In genomic region chr4:121736735-121737351, GRCh38 we compare ENCODE assay signal across 9 cellular contexts. TPM values are rescaled to one million over a fixed set of nuclear protein-coding genes. Genes with fewer than 3 reads are reported as not detected.
DNase-seq lines count a peak whose midpoint lies in the region; ATAC-seq and TF ChIP-seq lines count a peak whose summit lies in the region.
"Had no signal": no experiment of that assay in that cellular context is flagged by ENCODE, and none has a peak within 500 bp of the region (broad histone marks: within the 10 kb centered on the region; RNA-seq: fewer than 3 reads in every experiment).

No MANE protein-coding gene starts in this region.

- ATAC-seq in GM21381 (IDR thresholded peaks at IDR 0.05; ENCODE audit: unreplicated experiment) (peak; percentile 51), body of pancreas (peak; percentile 75), GM19452 (IDR thresholded peaks at IDR 0.05; ENCODE audit: unreplicated experiment) (no peak), GM18909 (IDR thresholded peaks at IDR 0.05; ENCODE audit: poor library complexity, unreplicated experiment) (no peak)

- TF ChIP-seq POLR2A in body of pancreas (IDR thresholded peaks at IDR 0.05), result no peak

- H3K9me3 ChIP-seq in body of pancreas (no peaks in the 10 kb centered on the region), liver (ENCODE audit: control insufficient read depth in 4 of 4, low read length in 3 of 4) (no peaks in the 10 kb centered on the region)
- H3K9me3 ChIP-seq: BLaER1 treated with 17β-estradiol and CSF1 and Interleukin-3, amounts not matched to agents 10 nM and 100 nM had no signal

- H3K27me3 ChIP-seq in body of pancreas, result no peaks in the 10 kb centered on the region
- no peaks in the 10 kb centered on the region for H3K27me3 ChIP-seq in liver (ENCODE audit: control insufficient read depth in 4 of 4, insufficient read depth in 4 of 4, low read length in 3 of 4)
- H3K27me3 ChIP-seq: BLaER1 treated with 17β-estradiol and CSF1 and Interleukin-3, amounts not matched to agents 10 nM and 100 nM had no signal

- no peaks in the 10 kb centered on the region for H3K4me1 ChIP-seq in body of pancreas
- H3K4me1 ChIP-seq in liver (ENCODE audit: control insufficient read depth in 4 of 4, insufficient read depth in 4 of 4, low read length in 3 of 4), result no peaks in the 10 kb centered on the region

- no peak overlapping the region for H3K4me3 ChIP-seq in body of pancreas
- H3K4me3 ChIP-seq in liver (ENCODE audit: low read depth in 1 of 3, low read length in 3 of 3), result no peak overlapping the region
- H3K4me3 ChIP-seq: BLaER1 treated with 17β-estradiol and CSF1 and Interleukin-3, amounts not matched to agents 10 nM and 100 nM had no signal

- intact Hi-C loops in body of pancreas (cut with DNase I), result loop anchor here (10.0 kb wide), 1 partner anchor 362 kb away; no protein-coding TSS in a partner anchor

- TF ChIP-seq CTCF in body of pancreas (IDR thresholded peaks at IDR 0.05) (peak; percentile 8 to 55 (median 46)), liver (IDR thresholded peaks at IDR 0.05; ENCODE audit: low read depth, low read length, missing input control) (peak; percentile 46)

- no peak overlapping the region for H3K27ac ChIP-seq in body of pancreas
- H3K27ac ChIP-seq in liver (ENCODE audit: low read depth in 1 of 2, low read length in 2 of 2), result no peak overlapping the region
- H3K27ac ChIP-seq: BLaER1 treated with 17β-estradiol and CSF1 and Interleukin-3, amounts not matched to agents 10 nM and 100 nM had no signal

- H3K36me3 ChIP-seq in body of pancreas (replicated peaks in 1 of 2; ENCODE audit: insufficient read depth in 1 of 2, low read depth in 2 of 2), result no peaks in the 10 kb centered on the region
- H3K36me3 ChIP-seq in liver (ENCODE audit: control insufficient read depth in 4 of 4, insufficient read depth in 3 of 4, low read depth in 1 of 4, low read length in 3 of 4), result no peaks in the 10 kb centered on the region
- H3K36me3 ChIP-seq: BLaER1 treated with 17β-estradiol and CSF1 and Interleukin-3, amounts not matched to agents 10 nM and 100 nM had no signal

- H3K9ac ChIP-seq in liver (ENCODE audit: low read depth in 1 of 2, low read length in 2 of 2), result no peak overlapping the region
- H3K9ac ChIP-seq: BLaER1 treated with 17β-estradiol and CSF1 and Interleukin-3, amounts not matched to agents 10 nM and 100 nM had no signal

- TF ChIP-seq RAD21 in liver (IDR thresholded peaks at IDR 0.05), result peak; percentile 73 to 87

- peak in 2 of 3 experiments; percentile 24 to 70 for DNase-seq in NCI-H1417 (lab: John Stamatoyannopoulos, UW)
- DNase-seq in NCI-H1417 treated with DMSO at 0.1 percent for 48 hours (lab: John Stamatoyannopoulos, UW), result no peak
- DNase-seq in NCI-H345 treated with DMSO at 0.1 percent for 48 hours (lab: John Stamatoyannopoulos, UW; ENCODE audit: unreplicated experiment), result peak; percentile 6
- peak; percentile 23 to 66 (median 28) for DNase-seq in body of pancreas

- 42 to 46% methylated on average over 5 of the region's 5 CpGs for WGBS in body of pancreas, 2 donors
- 58% methylated on average over 5 of the region's 5 CpGs for WGBS in liver

TF ChIP-seq in liver, 16 proteins besides CTCF, POLR2A, EP300 and RAD21:
- TF ChIP-seq TAF1 (conservative IDR thresholded peaks at IDR 0.05), result no peak
- no peak for TF ChIP-seq FOXA2 (IDR thresholded peaks at IDR 0.05)
- no peak for TF ChIP-seq JUND (IDR thresholded peaks at IDR 0.05)
- no peak for TF ChIP-seq ATF3 (IDR thresholded peaks at IDR 0.05)
- TF ChIP-seq REST (IDR thresholded peaks at IDR 0.05), result no peak
- TF ChIP-seq SP1 (IDR thresholded peaks at IDR 0.05), result no peak
- TF ChIP-seq ZBTB33 (IDR thresholded peaks at IDR 0.05), result no peak
- no peak for TF ChIP-seq GABPA (IDR thresholded peaks at IDR 0.05 in 1 of 2, conservative IDR thresholded peaks at IDR 0.05 in 1 of 2)

RNA-seq across cellular contexts. Expression of gene SMIM43, which starts 28.1 kb away (rescaled TPM):
- total RNA-seq in body of pancreas (not detected), liver (not detected)
- not detected for polyA plus RNA-seq in liver

RNA-seq across cellular contexts. Expression of gene ANXA5, which starts 40.1 kb away (rescaled TPM):
- total RNA-seq in body of pancreas (100 to 1,000 TPM; 126 to 180 TPM), liver (10 to 100 TPM; 82.5 to 91.6 TPM)
- 100 to 1,000 TPM in 1 of 2 donors, 10 to 100 TPM in 1; 71.0 to 131 TPM for polyA plus RNA-seq in liver

Comparison
In these comparisons a context has a peak if more than half of its experiments do, and no peak if none do; other contexts are left out.
1. ATAC-seq: peak in GM21381 (single experiment) and body of pancreas (single experiment); none in GM19452 (single experiment) and GM18909 (single experiment).